ENCODE assay signal across 8 cellular contexts in genomic region chr15:48975713-48976419, GRCh38. TPM values are rescaled to one million over a fixed set of nuclear protein-coding genes. Genes with fewer than 3 reads are reported as not detected.
A peak's percentile ranks its signal among the peaks of the same experiment; 100 is the strongest.
DNase-seq lines count a peak whose midpoint lies in the region; ATAC-seq, FAIRE-seq and TF ChIP-seq lines count a peak whose summit lies in the region.

No MANE protein-coding gene starts in this region.

- H3K4me1 ChIP-seq in right cardiac atrium (ENCODE audit: control insufficient read depth, insufficient read depth, low read length), result no peaks in the 10 kb centered on the region

- peak; percentile 96 for TF ChIP-seq CTCF in GM10266 (IDR thresholded peaks at IDR 0.05; ENCODE audit: control insufficient read depth, insufficient read depth, low read depth, missing control alignments)

- H3K27me3 ChIP-seq in right cardiac atrium (ENCODE audit: control insufficient read depth, insufficient read depth), result no peaks in the 10 kb centered on the region

- H3K27ac ChIP-seq in right cardiac atrium (ENCODE audit: low read length), result peak overlapping the region; percentile 55

- peak; percentile 98 for ATAC-seq in HG02588 (IDR thresholded peaks at IDR 0.05; ENCODE audit: unreplicated experiment)
- ATAC-seq in right cardiac atrium, result peak; percentile 96 to 98

- 4% methylated on average over 50 of the region's 50 CpGs for WGBS in right cardiac atrium

- peak overlapping the region; percentile 52 for H3K4me3 ChIP-seq in right cardiac atrium (ENCODE audit: low read length)

- peak overlapping the region; percentile 57 for H3K4me3 Mint-ChIP-seq in T-helper 1 cell treated with Interleukin-12 subunit alpha and Interleukin-12 subunit beta and Interleukin-4 antibody, amounts not matched to agents 30 μg/mL and 1 μg/mL, for 36 hours

- H3K27me3 Mint-ChIP-seq in T-helper 1 cell treated with Interleukin-12 subunit alpha and Interleukin-12 subunit beta and Interleukin-4 antibody, amounts not matched to agents 30 μg/mL and 1 μg/mL, for 36 hours (ENCODE audit: low read depth), result no peaks in the 10 kb centered on the region

- H3K27ac Mint-ChIP-seq in T-helper 1 cell treated with Interleukin-12 subunit alpha and Interleukin-12 subunit beta and Interleukin-4 antibody, amounts not matched to agents 30 μg/mL and 1 μg/mL, for 36 hours, result no peak overlapping the region

- FAIRE-seq in urothelium cell line (lab: Jason Lieb, UNC), result no peak

- H3K4me1 Mint-ChIP-seq in T-helper 1 cell treated with Interleukin-12 subunit alpha and Interleukin-12 subunit beta and Interleukin-4 antibody, amounts not matched to agents 30 μg/mL and 1 μg/mL, for 36 hours (ENCODE audit: low read depth), result peaks cover 6% of the 10 kb centered on the region

- intact Hi-C loops in right cardiac atrium (cut with DNase I), result no loop called here

- no peaks in the 10 kb centered on the region for H3K9me3 Mint-ChIP-seq in T-helper 1 cell treated with Interleukin-12 subunit alpha and Interleukin-12 subunit beta and Interleukin-4 antibody, amounts not matched to agents 30 μg/mL and 1 μg/mL, for 36 hours

- DNase-seq in GM10266 (ENCODE audit: extremely low spot score) (peak; percentile 83), NCI-H1048 (lab: John Stamatoyannopoulos, UW) (peak; percentile 66), amygdala (lab: John Stamatoyannopoulos, UW) (peak; percentile 57 to 96 (median 87)), right cardiac atrium (peak; percentile 86 to 94 (median 92)), putamen (ENCODE audit: low spot score) (peak; percentile 95), urothelium cell line (ENCODE audit: low spot score) (peak; percentile 88)

- no peaks in the 10 kb centered on the region for H3K36me3 Mint-ChIP-seq in T-helper 1 cell treated with Interleukin-12 subunit alpha and Interleukin-12 subunit beta and Interleukin-4 antibody, amounts not matched to agents 30 μg/mL and 1 μg/mL, for 36 hours (ENCODE audit: low read depth)

- no peaks in the 10 kb centered on the region for H3K9me3 ChIP-seq in right cardiac atrium (ENCODE audit: control insufficient read depth, low read length)

RNA-seq across cellular contexts. Expression of gene SHC4, which starts 12.1 kb away (rescaled TPM):
- total RNA-seq in right cardiac atrium, result 1 to 10 TPM; 2.6 to 6.6 (median 3.6) TPM
- polyA plus RNA-seq in right cardiac atrium, result 2.4 TPM

Comparison
In these comparisons a context has a peak if more than half of its experiments do, and no peak if none do; other contexts are left out.
1. Peak in every context shown above with its lines: DNase-seq, ATAC-seq, H3K4me3 ChIP-seq and H3K27ac ChIP-seq.